1 cellular context compared by ENCODE assay signal in genomic region chr14:75649773-75650172, GRCh38.
TF ChIP-seq lines count a peak whose summit lies in the region.

No MANE protein-coding gene starts in this region.

TF ChIP-seq in GM12878, 131 proteins besides CTCF, POLR2A, EP300 and RAD21:
- TF ChIP-seq ZZZ3 (IDR thresholded peaks at IDR 0.05; ENCODE audit: control insufficient read depth, insufficient read length, low read depth) (no peak), NFYA (IDR thresholded peaks at IDR 0.05; ENCODE audit: borderline replicate concordance, low read depth, low read length) (no peak), SUZ12 (IDR thresholded peaks at IDR 0.05; ENCODE audit: unreplicated experiment) (no peak)
TF ChIP-seq in GM12878: peak in this region for 0.
